Comparison of ENCODE assay signal across 8 cellular contexts in genomic region chr13:39037410-39037879, GRCh38. TPM values are rescaled to one million over a fixed set of nuclear protein-coding genes. Genes with fewer than 3 reads are reported as not detected.
DNase-seq lines count a peak whose midpoint lies in the region; ATAC-seq and TF ChIP-seq lines count a peak whose summit lies in the region.

No MANE protein-coding gene starts in this region.

- no peaks in the 10 kb centered on the region for H3K27me3 Mint-ChIP-seq in activated B cell treated with CpG ODN at 0.5 μM for 24 hours

- peak overlapping the region; percentile 87 for H3K4me3 Mint-ChIP-seq in activated B cell treated with CpG ODN at 0.5 μM for 24 hours

- POLR2A ChIA-PET in activated B cell treated with CpG ODN at 0.5 μM for 24 hours (lab: Charles Lee), result interaction anchor here (0.6 to 1.9 kb wide), 4 partner anchors 14 to 1978 kb away, joined by 3 to 11 read pairs (median 6); partner anchors contain the start of genes SUPT20H and UFM1

- TF ChIP-seq CTCF in activated B cell treated with CpG ODN at 0.5 μM for 24 hours (IDR thresholded peaks at IDR 0.05) (no peak), spleen (IDR thresholded peaks at IDR 0.05 in 8 of 11, conservative IDR thresholded peaks at IDR 0.05 in 3 of 11) (no peak)

- TF ChIP-seq POLR2A in spleen (IDR thresholded peaks at IDR 0.05), result no peak

- H3K36me3 Mint-ChIP-seq in activated B cell treated with CpG ODN at 0.5 μM for 24 hours (ENCODE audit: low read depth), result peaks cover 21% of the 10 kb centered on the region

- WGBS in iPS DF 6.9 (ENCODE audit: insufficient coverage, insufficient read length), result no CpG with 5 or more reads among the region's 39 CpGs
- WGBS in spleen, 5 donors, result 0% methylated on average over 31 to 39 of the region's 39 CpGs

- peak overlapping the region; percentile 99 for H3K27ac Mint-ChIP-seq in activated B cell treated with CpG ODN at 0.5 μM for 24 hours

- H3K4me1 ChIP-seq in iPS DF 6.9 (ENCODE audit: control insufficient read depth, insufficient read depth, low read length), result no peaks in the 10 kb centered on the region; the same call in 1 of the 2 replicates
- H3K4me1 ChIP-seq in spleen, result peaks cover 31 to 88% (median 69%) of the 10 kb centered on the region in 6 donors

- peak; percentile 67 for ATAC-seq in HG03342 (IDR thresholded peaks at IDR 0.05; ENCODE audit: unreplicated experiment)
- ATAC-seq in activated B cell treated with CpG ODN at 0.5 μM for 24 hours (ENCODE audit: low read depth), result no peak

- H3K9me3 ChIP-seq in iPS DF 6.9 (ENCODE audit: control insufficient read depth, insufficient read depth, low read length), result no peaks in the 10 kb centered on the region
- H3K9me3 ChIP-seq in spleen, result no peaks in the 10 kb centered on the region

- H3K27me3 ChIP-seq in iPS DF 6.9 (ENCODE audit: control insufficient read depth, insufficient read depth, low read length) (no peaks in the 10 kb centered on the region), spleen (replicated peaks in 1 of 7) (no peaks in the 10 kb centered on the region)

- peak; percentile 10 for DNase-seq in stimulated activated CD8-positive, alpha-beta memory T cell treated with anti-CD3 and anti-CD28 coated beads, Interleukin-12 subunit alpha, Interleukin-12 subunit beta, amount 100 ng/mL, for 1 hour (ENCODE audit: low read depth)
- DNase-seq in stimulated activated CD8-positive, alpha-beta memory T cell treated with anti-CD3 and anti-CD28 coated beads, Interleukin-4, amount 100 ng/mL, for 48 hours, result no peak
- no peak for DNase-seq in activated B cell treated with CpG ODN at 0.5 μM for 24 hours
- DNase-seq in iPS DF 6.9 (ENCODE audit: low read depth, low spot score), result no peak
- no peak for DNase-seq in spleen
- no peak for DNase-seq in 8988T
- no peak for DNase-seq in G401 (ENCODE audit: low spot score)

- intact Hi-C loops in activated B cell treated with CpG ODN at 0.5 μM for 24 hours (cut with micrococcal nuclease), result loop anchor here (5.0 kb wide), 1 partner anchor 1625 kb away; no protein-coding TSS in a partner anchor
- intact Hi-C loops in spleen (cut with DNase I; ENCODE audit: low total_unique reads), result no loop called here

- peak overlapping the region; percentile 55 for H3K4me3 ChIP-seq in iPS DF 6.9 (ENCODE audit: low read length)
- H3K4me3 ChIP-seq in spleen, result peak overlapping the region; percentile 55 to 98 (median 93)

- CTCF ChIA-PET in activated B cell treated with CpG ODN at 0.5 μM for 24 hours (lab: Charles Lee), result interaction anchor here (3.0 kb wide), 1 partner anchor 575 kb away, joined by 7 read pairs; no protein-coding TSS in a partner anchor

- H3K36me3 ChIP-seq in iPS DF 6.9 (ENCODE audit: control insufficient read depth, insufficient read depth, low read length), result no peaks in the 10 kb centered on the region
- H3K36me3 ChIP-seq in spleen, result peaks cover 0 to 6% (median 0%) of the 10 kb centered on the region in 6 donors

- H3K27ac ChIP-seq in iPS DF 6.9 (ENCODE audit: low read length) (no peak overlapping the region), spleen (peak overlapping the region; percentile 86 to 95 (median 92))

- in situ Hi-C loops in G401 (cut with HindIII; ENCODE audit: low sequenced_read_pairs), result no loop called here

- H3K4me1 Mint-ChIP-seq in activated B cell treated with CpG ODN at 0.5 μM for 24 hours, result peaks cover 47% of the 10 kb centered on the region

- H3K9me3 Mint-ChIP-seq in activated B cell treated with CpG ODN at 0.5 μM for 24 hours, result no peaks in the 10 kb centered on the region

RNA-seq across cellular contexts. Expression of gene PROSER1, which starts 0.4 kb away (rescaled TPM):
- 57.3 and 57.8 TPM in 2 replicates for total RNA-seq in activated B cell treated with CpG ODN at 0.5 μM for 24 hours
- 10 to 100 TPM; 31.9 to 52.2 (median 35.8) TPM for total RNA-seq in spleen
- 10 to 100 TPM; 12.8 to 17.7 (median 14.7) TPM for polyA plus RNA-seq in spleen
- total RNA-seq in G401 (2014; rRNA removed; shearing (Covaris generic)), result 11.8 and 17.1 TPM in 2 replicates

RNA-seq across cellular contexts. Expression of gene NHLRC3, which starts 0.8 kb away (rescaled TPM):
- total RNA-seq in activated B cell treated with CpG ODN at 0.5 μM for 24 hours (17.3 and 24.6 TPM in 2 replicates), spleen (10 to 100 TPM; 22.6 to 51.7 (median 38.8) TPM)
- polyA plus RNA-seq in spleen, result 10 to 100 TPM; 10.1 to 14.5 (median 11.2) TPM
- total RNA-seq in G401 (2014; rRNA removed; shearing (Covaris generic)), result 4.6 and 9.9 TPM in 2 replicates

RNA-seq across cellular contexts. Expression of gene STOML3, which starts 46.8 kb away (rescaled TPM):
- total RNA-seq in activated B cell treated with CpG ODN at 0.5 μM for 24 hours, result not detected in 2 replicates
- not detected for total RNA-seq in spleen
- polyA plus RNA-seq in spleen, result not detected
- total RNA-seq in G401 (2014; rRNA removed; shearing (Covaris generic)), result not detected in 2 replicates
